Comparison of ENCODE assay signal across 11 cellular contexts in the genomic region with DNA sequence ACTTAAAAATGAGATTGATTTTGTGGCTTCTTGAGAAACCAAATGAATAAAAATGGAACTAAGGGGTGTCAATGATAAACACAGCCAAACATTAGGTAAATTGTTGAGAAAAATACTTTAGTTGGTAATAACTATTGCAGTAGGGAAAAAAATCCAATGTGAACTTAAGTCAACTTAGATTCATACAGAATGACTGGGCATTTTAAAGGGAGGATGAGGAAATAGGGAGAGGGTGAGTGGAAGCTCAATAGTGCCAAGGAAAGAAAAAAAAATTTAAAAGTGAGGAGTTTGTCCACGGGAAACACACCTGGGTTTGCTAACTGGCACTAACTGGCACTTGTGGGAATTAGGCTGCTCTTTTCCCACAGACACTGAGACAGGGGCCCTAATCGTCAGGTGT. TPM values are rescaled to one million over a fixed set of nuclear protein-coding genes. Genes with fewer than 3 reads are reported as not detected.
"Had no signal": no experiment of that assay in that cellular context is flagged by ENCODE, and none has a peak within 500 bp of the region (broad histone marks: within the 10 kb centered on the region; RNA-seq: fewer than 3 reads in every experiment).

No MANE protein-coding gene starts in this region.

- ATAC-seq: HCT116 had no signal

- H3K4me1 ChIP-seq: HAP-1 had no signal

- H3K36me3 ChIP-seq: HAP-1 had no signal

- DNase-seq: GM23248, GOT3, H7, HFFc6, KG1 had no signal

- H3K4me3 ChIP-seq: GM23248, HAP-1 had no signal

- H3K27ac ChIP-seq: GM23248, HL-60 had no signal

- H2AFZ ChIP-seq: GM23248 had no signal

- H3K9me3 ChIP-seq: HAP-1 had no signal

- H3K9ac ChIP-seq: GM23248 had no signal

RNA-seq across cellular contexts. Expression of gene PGK2, which starts 26.2 kb away (rescaled TPM):
- total RNA-seq: GM23248, H4, H7, HFFc6, HT1080 had no signal
- polyA plus RNA-seq: GM23248, IgD-negative memory B cell had no signal

RNA-seq across cellular contexts. Expression of gene CRISP1, which starts 53.1 kb away (rescaled TPM):
- total RNA-seq: GM23248, H4, H7, HFFc6, HT1080 had no signal
- polyA plus RNA-seq: GM23248, IgD-negative memory B cell had no signal
